ENCODE assay signal across 14 cellular contexts in the genomic region with DNA sequence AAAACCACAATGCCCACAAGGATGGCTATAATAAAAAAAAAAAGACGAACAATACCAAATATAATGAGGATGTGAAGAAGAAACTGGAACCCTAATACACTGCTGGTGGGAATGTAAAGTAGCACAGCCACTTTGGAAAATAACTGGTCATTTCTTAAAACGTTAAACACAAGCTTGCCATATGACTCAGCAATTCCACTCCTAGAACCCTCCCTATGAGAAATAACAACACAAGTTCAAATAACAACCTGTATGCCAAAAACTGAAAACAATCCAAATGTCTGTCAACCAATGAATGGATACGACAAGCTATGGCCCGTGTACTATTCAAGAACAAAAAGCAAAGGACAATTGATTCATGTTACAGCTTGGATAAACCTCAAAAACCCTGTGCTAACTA. TPM values are rescaled to one million over a fixed set of nuclear protein-coding genes. Genes with fewer than 3 reads are reported as not detected.
A peak's percentile ranks its signal among the peaks of the same experiment; 100 is the strongest.
DNase-seq lines count a peak whose midpoint lies in the region; TF ChIP-seq lines count a peak whose summit lies in the region.
"Had no signal": no experiment of that assay in that cellular context is flagged by ENCODE, and none has a peak within 500 bp of the region (broad histone marks: within the 10 kb centered on the region; RNA-seq: fewer than 3 reads in every experiment).

No MANE protein-coding gene starts in this region.

- H3K9me3 ChIP-seq in AG04450 (ENCODE audit: control insufficient read depth, insufficient read depth, low read length) (no peaks in the 10 kb centered on the region), HEK293 (ENCODE audit: control insufficient read depth, insufficient read depth, low read depth, low read length) (no peaks in the 10 kb centered on the region), hepatocyte (ENCODE audit: low read depth) (no peaks in the 10 kb centered on the region)
- H3K9me3 ChIP-seq: Peyer's patch, thyroid gland had no signal

- no peak overlapping the region for H3K4me3 ChIP-seq in AG04450 (ENCODE audit: low read depth, low read length)
- H3K4me3 ChIP-seq in HEK293 (ENCODE audit: low read depth, low read length): no peak overlapping the region
- no peak overlapping the region for H3K4me3 ChIP-seq in hepatocyte
- H3K4me3 ChIP-seq: Peyer's patch, thyroid gland had no signal

- peaks cover 1% of the 10 kb centered on the region for H3K9me3 Mint-ChIP-seq in glutamatergic neuron (ENCODE audit: unreplicated experiment)
- H3K9me3 Mint-ChIP-seq: effector memory CD8-positive, alpha-beta T cell; immature natural killer cell had no signal

- H3K79me2 ChIP-seq in hepatocyte: no peaks in the 10 kb centered on the region

- no peaks in the 10 kb centered on the region for H3K27me3 Mint-ChIP-seq in glutamatergic neuron (ENCODE audit: unreplicated experiment)
- H3K27me3 Mint-ChIP-seq: CD4-positive, CD25-positive, alpha-beta regulatory T cell; effector memory CD8-positive, alpha-beta T cell had no signal

- TF ChIP-seq CTCF in AG04450 (IDR thresholded peaks at IDR 0.05; ENCODE audit: low read depth, low read length): peak; percentile 23; the same call in 1 of the 2 replicates
- no peak for TF ChIP-seq CTCF in HEK293 (tag by site-specific recombination; IDR thresholded peaks at IDR 0.05)
- TF ChIP-seq CTCF in hepatocyte (IDR thresholded peaks at IDR 0.05; ENCODE audit: poor library complexity): no peak
- no peak for TF ChIP-seq CTCF in glutamatergic neuron (IDR thresholded peaks at IDR 0.05; ENCODE audit: partially characterized antibody, unreplicated experiment)

- POLR2A ChIA-PET in AG04450 (lab: Yijun Ruan, JAX) (no interaction called here), HEK293 (lab: Yijun Ruan, JAX) (interaction anchor here (1.4 kb wide), 1 partner anchor 35 kb away, joined by 3 read pairs; a partner anchor contains a TSS)

- no peak overlapping the region for H3K4me3 Mint-ChIP-seq in glutamatergic neuron (ENCODE audit: unreplicated experiment)
- H3K4me3 Mint-ChIP-seq: CD4-positive, CD25-positive, alpha-beta regulatory T cell; effector memory CD8-positive, alpha-beta T cell; immature natural killer cell had no signal

- 73% methylated on average over 4 of the region's 4 CpGs for WGBS in hepatocyte (ENCODE audit: low lambda C conversion rate, missing lambda C conversion rate)

- H3K4me1 Mint-ChIP-seq in glutamatergic neuron (ENCODE audit: low read depth, unreplicated experiment): no peaks in the 10 kb centered on the region
- H3K4me1 Mint-ChIP-seq: immature natural killer cell had no signal

- H3K36me3 ChIP-seq in HEK293 (ENCODE audit: control insufficient read depth in 2 of 2, insufficient read depth in 1 of 2, low read length in 2 of 2): no peaks in the 10 kb centered on the region
- H3K36me3 ChIP-seq in hepatocyte (replicated peaks; ENCODE audit: insufficient read depth, low read depth): no peaks in the 10 kb centered on the region
- H3K36me3 ChIP-seq: Peyer's patch, thyroid gland had no signal

- H2AFZ ChIP-seq in hepatocyte: no peak overlapping the region

- no peak overlapping the region for H3K27ac ChIP-seq in AG04450 (ENCODE audit: low read depth, low read length)
- H3K27ac ChIP-seq in HEK293 (ENCODE audit: extremely low read depth, low read depth, low read length): no peak overlapping the region
- no peak overlapping the region for H3K27ac ChIP-seq in hepatocyte
- H3K27ac ChIP-seq: Peyer's patch, thyroid gland had no signal

- H3K4me1 ChIP-seq in HEK293 (ENCODE audit: control insufficient read depth, insufficient read depth, low read length): peaks cover 14% of the 10 kb centered on the region
- peaks cover 8% of the 10 kb centered on the region for H3K4me1 ChIP-seq in hepatocyte (ENCODE audit: insufficient read depth)
- H3K4me1 ChIP-seq: Peyer's patch had no signal

- no peaks in the 10 kb centered on the region for H3K36me3 Mint-ChIP-seq in glutamatergic neuron (ENCODE audit: unreplicated experiment)
- H3K36me3 Mint-ChIP-seq: CD4-positive, CD25-positive, alpha-beta regulatory T cell; immature natural killer cell had no signal

- H3K27ac Mint-ChIP-seq in glutamatergic neuron (ENCODE audit: unreplicated experiment): no peak overlapping the region
- H3K27ac Mint-ChIP-seq: effector memory CD8-positive, alpha-beta T cell; immature natural killer cell had no signal

- H3K4me2 ChIP-seq in hepatocyte: no peak overlapping the region

- no peaks in the 10 kb centered on the region for H4K20me1 ChIP-seq in hepatocyte (ENCODE audit: insufficient read depth, poor library complexity, severe bottlenecking)

- CTCF ChIA-PET in AG04450 (lab: Charles Lee) (interaction anchor here (0.9 to 1.4 kb wide), 2 partner anchors 24 to 32 kb away, joined by 3 read pairs; no protein-coding TSS in a partner anchor), HEK293 (lab: Yijun Ruan, JAX) (interaction anchor here (0.7 to 1.6 kb wide), 3 partner anchors 36 to 590 kb away, joined by 3 to 7 read pairs (median 4); a partner anchor contains a TSS)

- peak; percentile 23 for DNase-seq in AG04450 (ENCODE audit: low read depth, low spot score)
- peak; percentile 33 for DNase-seq in amniotic stem cell (lab: John Stamatoyannopoulos, UW)
- peak; percentile 92 for DNase-seq in iris pigment epithelial cell (ENCODE audit: low read depth)
- no peak for DNase-seq in hepatocyte (ENCODE audit: low spot score)
- no peak for DNase-seq in inferior parietal cortex (ENCODE audit: extremely low spot score)
- no peak for DNase-seq in glutamatergic neuron
- DNase-seq in mucosa of gallbladder (ENCODE audit: low spot score): no peak
- DNase-seq: activated effector memory CD4-positive, alpha-beta T cell treated with Interleukin-2 at 50 U/mL for 16 hours; effector memory CD8-positive, alpha-beta T cell; immature natural killer cell; Peyer's patch; thyroid gland had no signal

- no peaks in the 10 kb centered on the region for H3K9me2 ChIP-seq in hepatocyte (replicated peaks; ENCODE audit: insufficient read depth)

- H3K27me3 ChIP-seq in AG04450 (ENCODE audit: control insufficient read depth, insufficient read depth, low read length) (no peaks in the 10 kb centered on the region), hepatocyte (no peaks in the 10 kb centered on the region)
- H3K27me3 ChIP-seq: Peyer's patch, thyroid gland had no signal

TF ChIP-seq in HEK293, 187 proteins besides CTCF, POLR2A, EP300 and RAD21:
- TF ChIP-seq ZNF311 (tag by site-specific recombination; IDR thresholded peaks at IDR 0.05; ENCODE audit: borderline replicate concordance): no peak
- TF ChIP-seq FEZF1 (tag by site-specific recombination; IDR thresholded peaks at IDR 0.05): peak; percentile 25; the same call in 1 of the 2 replicates
- TF ChIP-seq ZNF140 (tag by site-specific recombination; IDR thresholded peaks at IDR 0.05): peak; percentile 78; the same call in 1 of the 2 replicates
- TF ChIP-seq, protein P1, sequence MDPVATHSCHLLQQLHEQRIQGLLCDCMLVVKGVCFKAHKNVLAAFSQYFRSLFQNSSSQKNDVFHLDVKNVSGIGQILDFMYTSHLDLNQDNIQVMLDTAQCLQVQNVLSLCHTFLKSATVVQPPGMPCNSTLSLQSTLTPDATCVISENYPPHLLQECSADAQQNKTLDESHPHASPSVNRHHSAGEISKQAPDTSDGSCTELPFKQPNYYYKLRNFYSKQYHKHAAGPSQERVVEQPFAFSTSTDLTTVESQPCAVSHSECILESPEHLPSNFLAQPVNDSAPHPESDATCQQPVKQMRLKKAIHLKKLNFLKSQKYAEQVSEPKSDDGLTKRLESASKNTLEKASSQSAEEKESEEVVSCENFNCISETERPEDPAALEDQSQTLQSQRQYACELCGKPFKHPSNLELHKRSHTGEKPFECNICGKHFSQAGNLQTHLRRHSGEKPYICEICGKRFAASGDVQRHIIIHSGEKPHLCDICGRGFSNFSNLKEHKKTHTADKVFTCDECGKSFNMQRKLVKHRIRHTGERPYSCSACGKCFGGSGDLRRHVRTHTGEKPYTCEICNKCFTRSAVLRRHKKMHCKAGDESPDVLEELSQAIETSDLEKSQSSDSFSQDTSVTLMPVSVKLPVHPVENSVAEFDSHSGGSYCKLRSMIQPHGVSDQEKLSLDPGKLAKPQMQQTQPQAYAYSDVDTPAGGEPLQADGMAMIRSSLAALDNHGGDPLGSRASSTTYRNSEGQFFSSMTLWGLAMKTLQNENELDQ (tag by site-specific recombination; IDR thresholded peaks at IDR 0.05; ENCODE audit: low read depth): no peak

RNA-seq across cellular contexts. Expression of a gene that starts 7.0 kb away (rescaled TPM):
- 83.7 and 97.1 TPM in 2 replicates for polyA plus RNA-seq in AG04450 (2011; rRNA removed)
- 115 and 140 TPM in 2 replicates for polyA minus RNA-seq in AG04450 (2011; rRNA and poly(A)+ RNA removed)
- 22.8 and 25.0 TPM in 2 replicates for total RNA-seq in hepatocyte
- polyA plus RNA-seq in hepatocyte: 13.6 and 18.5 TPM in 2 replicates
- 0.37 TPM for total RNA-seq in glutamatergic neuron (ENCODE audit: unreplicated experiment)
- 0.20 TPM for total RNA-seq in mucosa of gallbladder
- polyA plus RNA-seq: CD4-positive, CD25-positive, alpha-beta regulatory T cell had no signal

RNA-seq across cellular contexts. Expression of a gene that starts 35.4 kb away (rescaled TPM):
- 17.4 and 24.3 TPM in 2 replicates for polyA plus RNA-seq in AG04450 (2011; rRNA removed)
- polyA minus RNA-seq in AG04450 (2011; rRNA and poly(A)+ RNA removed): 14.6 and 25.2 TPM in 2 replicates
- total RNA-seq in hepatocyte: 31.3 and 35.9 TPM in 2 replicates
- polyA plus RNA-seq in hepatocyte: 9.7 and 14.9 TPM in 2 replicates
- total RNA-seq in glutamatergic neuron (ENCODE audit: unreplicated experiment): 8.5 TPM
- total RNA-seq in mucosa of gallbladder: 20.8 TPM

Comparison
In these comparisons a context has a peak if more than half of its experiments do, and no peak if none do; other contexts are left out.
1. DNase-seq: peak in AG04450 (single experiment), amniotic stem cell (single experiment) and iris pigment epithelial cell (single experiment); none in hepatocyte (single experiment), inferior parietal cortex (single experiment), glutamatergic neuron (single experiment) and mucosa of gallbladder (single experiment).
2. RNA of a gene that starts 7.0 kb away (total RNA-seq): 22.8 to 25.0 TPM in hepatocyte; 0.37 TPM in glutamatergic neuron (single experiment) and 0.20 TPM in mucosa of gallbladder (single experiment); every median in the first group is over 10 times any median in the second.